ENCODE assay signal across 1 cellular context in genomic region chr15:74615313-74616019, GRCh38.
A peak's percentile ranks its signal among the peaks of the same experiment; 100 is the strongest.
TF ChIP-seq lines count a peak whose summit lies in the region.

CLK3 (plus strand) TSS chr15:74615836; CDS start chr15:74619197, 3,361 bp downstream.

TF ChIP-seq in HepG2, 621 proteins besides CTCF, POLR2A, EP300 and RAD21 (continued from another document and continues in another):
- no peak for TF ChIP-seq SRF (IDR thresholded peaks at IDR 0.05; ENCODE audit: low read depth, low read length)
- TF ChIP-seq RARG (CRISPR knock-in tag; IDR thresholded peaks at IDR 0.05; ENCODE audit: low read depth) = no peak
- TF ChIP-seq TFDP1 (CRISPR knock-in tag; IDR thresholded peaks at IDR 0.05; ENCODE audit: borderline replicate concordance) = no peak
- no peak for TF ChIP-seq CREM (IDR thresholded peaks at IDR 0.05)
- no peak for TF ChIP-seq CREM (CRISPR knock-in tag; IDR thresholded peaks at IDR 0.05)
- no peak for TF ChIP-seq ZNF562 (CRISPR knock-in tag; IDR thresholded peaks at IDR 0.05; ENCODE audit: borderline replicate concordance)
- TF ChIP-seq NPAS2 (CRISPR knock-in tag; IDR thresholded peaks at IDR 0.05; ENCODE audit: borderline replicate concordance) = no peak
- TF ChIP-seq ZNF687 (CRISPR knock-in tag; IDR thresholded peaks at IDR 0.05) = peak; percentile 88
- TF ChIP-seq SSRP1 (CRISPR knock-in tag; IDR thresholded peaks at IDR 0.05) = no peak
- no peak for TF ChIP-seq NFIC (IDR thresholded peaks at IDR 0.05; ENCODE audit: low read length)
- no peak for TF ChIP-seq MAFF (IDR thresholded peaks at IDR 0.05; ENCODE audit: low read depth, low read length)
- TF ChIP-seq ZIK1 (CRISPR knock-in tag; IDR thresholded peaks at IDR 0.05; ENCODE audit: borderline replicate concordance, low read depth) = no peak; the same call in 1 of the 2 replicates
- no peak for TF ChIP-seq PBX2 (CRISPR knock-in tag; IDR thresholded peaks at IDR 0.05)
- peak; percentile 95 for TF ChIP-seq ELF3 (CRISPR knock-in tag; IDR thresholded peaks at IDR 0.05)
- TF ChIP-seq TERF1 (CRISPR knock-in tag; IDR thresholded peaks at IDR 0.05) = no peak
- no peak for TF ChIP-seq FUBP1 (CRISPR knock-in tag; IDR thresholded peaks at IDR 0.05; ENCODE audit: borderline replicate concordance)
- TF ChIP-seq ZNF772 (CRISPR knock-in tag; IDR thresholded peaks at IDR 0.05) = no peak
- TF ChIP-seq HOXA7 (CRISPR knock-in tag; IDR thresholded peaks at IDR 0.05) = no peak
- no peak for TF ChIP-seq ZFP62 (CRISPR knock-in tag; IDR thresholded peaks at IDR 0.05)
- no peak; the same call in none of the 2 replicates for TF ChIP-seq HNRNPUL1 (IDR thresholded peaks at IDR 0.05; ENCODE audit: low read depth, low read length)
- peak; percentile 73 for TF ChIP-seq ZNF18 (CRISPR knock-in tag; IDR thresholded peaks at IDR 0.05; ENCODE audit: insufficient replicate concordance)
- TF ChIP-seq POLR2AphosphoS2 (IDR thresholded peaks at IDR 0.05; ENCODE audit: low read depth, low read length) = no peak
- TF ChIP-seq AKAP8 (CRISPR knock-in tag; IDR thresholded peaks at IDR 0.05) = peak; percentile 80
- TF ChIP-seq KIAA2018 (CRISPR knock-in tag; IDR thresholded peaks at IDR 0.05; ENCODE audit: borderline replicate concordance) = no peak
- TF ChIP-seq ZNF713 (CRISPR knock-in tag; IDR thresholded peaks at IDR 0.05) = peak; percentile 86
- 0 out of 2 replicates have a peak, but pooled peaks have one; percentile 27 for TF ChIP-seq ZNF263 (CRISPR knock-in tag; IDR thresholded peaks at IDR 0.05)
- peak; percentile 82 for TF ChIP-seq ELF1 (CRISPR knock-in tag; IDR thresholded peaks at IDR 0.05)
- TF ChIP-seq TBP (CRISPR knock-in tag; IDR thresholded peaks at IDR 0.05) = no peak; the same call in 1 of the 2 replicates
- peak; percentile 95; the same call in 1 of the 2 replicates for TF ChIP-seq PAX8 (CRISPR knock-in tag; IDR thresholded peaks at IDR 0.05; ENCODE audit: borderline replicate concordance)
- no peak for TF ChIP-seq PCBP2 (optimal IDR thresholded peaks at IDR 0.05; ENCODE audit: low read depth, low read length, poor library complexity, severe bottlenecking)
- TF ChIP-seq ATAD3A (CRISPR knock-in tag; IDR thresholded peaks at IDR 0.05) = no peak
- TF ChIP-seq ZNF276 (CRISPR knock-in tag; IDR thresholded peaks at IDR 0.05; ENCODE audit: low read depth) = no peak; the same call in 1 of the 2 replicates
- TF ChIP-seq ZNF3 (CRISPR knock-in tag; IDR thresholded peaks at IDR 0.05) = no peak; the same call in 1 of the 2 replicates
